8 cellular contexts compared by ENCODE assay signal in the genomic region with DNA sequence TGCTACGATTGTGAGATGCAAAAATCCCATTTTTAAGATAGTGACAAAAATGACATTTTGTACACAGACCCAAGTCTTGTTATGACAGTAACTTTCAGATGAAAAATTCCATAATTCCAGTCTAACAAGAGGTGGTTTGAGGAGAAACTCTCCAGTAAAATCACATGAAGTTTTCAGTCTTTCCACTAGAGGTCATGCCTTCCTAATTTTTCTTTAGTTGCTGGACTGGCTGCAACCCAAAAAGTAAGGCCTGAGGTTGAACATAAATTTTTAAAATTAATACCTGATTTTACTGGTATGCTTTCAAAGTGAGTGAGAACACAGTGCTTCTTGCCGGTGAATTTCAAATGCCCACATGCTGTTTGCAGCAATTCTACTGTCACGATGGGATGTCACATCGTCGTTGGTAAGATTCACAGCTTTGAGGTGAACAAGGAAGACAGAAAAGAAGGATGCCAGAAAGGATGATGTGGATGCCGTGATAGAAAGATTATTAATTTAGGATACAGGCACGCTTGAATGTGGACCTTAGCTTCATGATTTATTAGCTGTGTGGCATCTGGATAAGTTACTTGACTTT.
DNase-seq lines count a peak whose midpoint lies in the region; ATAC-seq, FAIRE-seq and TF ChIP-seq lines count a peak whose summit lies in the region.

No MANE protein-coding gene starts in this region.

- intact Hi-C loops in lower lobe of right lung (cut with DNase I): loop anchor here (5.0 kb wide), 1 partner anchor 226 kb away; no protein-coding TSS in a partner anchor

- in situ Hi-C loops in brain microvascular endothelial cell (cut with HindIII; ENCODE audit: low pct_ligation_motif_present, low sequenced_read_pairs): loop anchor here (25.0 kb wide), 2 partner anchors 221 to 771 kb away; a partner anchor contains a TSS

- H3K36me3 ChIP-seq in brain microvascular endothelial cell (replicated peaks): no peaks in the 10 kb centered on the region
- no peaks in the 10 kb centered on the region for H3K36me3 ChIP-seq in lower lobe of right lung

- TF ChIP-seq CTCF in brain microvascular endothelial cell (IDR thresholded peaks at IDR 0.05; ENCODE audit: low read depth, low read length, missing control alignments) (peak; percentile 58), lower lobe of right lung (IDR thresholded peaks at IDR 0.05) (peak; percentile 70)

- no peak for TF ChIP-seq POLR2A in H54 (IDR thresholded peaks at IDR 0.05; ENCODE audit: low read depth, low read length)

- peak overlapping the region; percentile 55 for H3K27ac ChIP-seq in brain microvascular endothelial cell
- H3K27ac ChIP-seq in lower lobe of right lung: no peak overlapping the region

- FAIRE-seq in H54 (lab: Jason Lieb, UNC): peak; percentile 92

- no peak overlapping the region for H3K4me3 ChIP-seq in brain microvascular endothelial cell (ENCODE audit: low read depth, low read length)
- no peak overlapping the region for H3K4me3 ChIP-seq in lower lobe of right lung

- DNase-seq in CD1c-positive myeloid dendritic cell (ENCODE audit: extremely low spot score) (peak; percentile 73), H54 (ENCODE audit: insufficient read length, low spot score) (no peak), NCI-H524 treated with DMSO at 0.1 percent for 48 hours (lab: John Stamatoyannopoulos, UW) (peak; percentile 8), brain microvascular endothelial cell (peak; percentile 39), lower lobe of right lung (no peak), UCSD-AML1 (lab: John Stamatoyannopoulos, UW; ENCODE audit: unreplicated experiment) (no peak)

- no peaks in the 10 kb centered on the region for H3K4me1 ChIP-seq in lower lobe of right lung

- ATAC-seq in lower lobe of right lung (peak in 1 of 2 donors; percentile 63), GM18511 (IDR thresholded peaks at IDR 0.05; ENCODE audit: unreplicated experiment) (no peak), HG02610 (IDR thresholded peaks at IDR 0.05; ENCODE audit: unreplicated experiment) (no peak)

- no peaks in the 10 kb centered on the region for H3K9me3 ChIP-seq in lower lobe of right lung

- H3K27me3 ChIP-seq in brain microvascular endothelial cell (replicated peaks) (no peaks in the 10 kb centered on the region), lower lobe of right lung (ENCODE audit: low read depth) (no peaks in the 10 kb centered on the region)

Comparison
In these comparisons a context has a peak if more than half of its experiments do, and no peak if none do; other contexts are left out.
1. DNase-seq: peak in CD1c-positive myeloid dendritic cell (single experiment), NCI-H524 treated with DMSO at 0.1 percent for 48 hours (single experiment) and brain microvascular endothelial cell (single experiment); none in H54 (single experiment), lower lobe of right lung (single experiment) and UCSD-AML1 (single experiment).